ENCODE assay signal across 8 cellular contexts in the genomic region with DNA sequence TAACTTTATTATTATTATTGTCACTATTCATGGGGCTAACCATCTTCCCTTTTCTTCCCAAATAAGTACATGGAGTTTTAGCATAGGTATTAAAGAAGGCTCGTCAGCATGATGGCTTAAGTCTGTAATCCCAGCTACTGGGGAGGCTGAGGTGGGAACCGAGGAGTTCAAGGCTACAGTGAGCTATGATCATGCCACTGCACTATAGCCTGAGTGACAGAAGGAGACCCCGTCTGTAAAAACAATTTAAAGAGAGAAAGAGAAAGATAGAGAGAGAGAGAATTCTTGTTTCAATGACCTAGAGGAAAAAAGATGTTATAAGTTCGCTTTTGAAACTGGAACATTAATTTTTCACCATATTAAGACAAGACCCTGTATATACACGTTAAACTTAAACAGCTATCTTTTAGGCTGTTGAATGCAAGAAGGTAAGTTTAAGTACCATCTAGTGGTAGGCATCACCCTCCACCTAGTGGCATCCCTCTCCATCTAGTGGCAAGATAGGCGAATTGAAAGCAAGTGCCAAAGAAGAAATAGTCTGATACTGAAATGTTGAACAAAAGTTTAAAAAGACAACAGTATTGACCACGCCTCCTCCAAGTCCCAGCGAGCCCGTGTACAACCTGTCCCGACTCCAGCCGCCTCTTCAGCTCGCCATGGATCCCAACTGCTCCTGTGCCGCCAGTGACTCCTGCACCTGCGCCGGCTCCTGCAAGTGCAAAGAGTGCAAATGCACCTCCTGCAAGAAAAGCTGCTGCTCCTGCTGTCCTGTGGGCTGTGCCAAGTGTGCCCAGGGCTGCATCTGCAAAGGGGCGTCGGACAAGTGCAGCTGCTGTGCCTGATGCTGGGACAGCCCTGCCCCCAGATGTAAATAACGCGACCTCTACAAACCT. TPM values are rescaled to one million over a fixed set of nuclear protein-coding genes. Genes with fewer than 3 reads are reported as not detected.
DNase-seq lines count a peak whose midpoint lies in the region; ATAC-seq and TF ChIP-seq lines count a peak whose summit lies in the region.

No MANE protein-coding gene starts in this region.

- H3K36me3 Mint-ChIP-seq in activated naive CD8-positive, alpha-beta T cell treated with anti-CD3 and anti-CD28 coated beads, Interleukin-2, amount 10 ng/mL, durations not matched to agents 7 days and 5 days = no peaks in the 10 kb centered on the region
- H3K36me3 Mint-ChIP-seq in glutamatergic neuron (ENCODE audit: unreplicated experiment) (no peaks in the 10 kb centered on the region), progenitor cell of endocrine pancreas (ENCODE audit: insufficient read depth) (peaks cover 2% of the 10 kb centered on the region)

- H3K27ac ChIP-seq in SK-N-MC = no peak overlapping the region

- H3K4me3 Mint-ChIP-seq in activated naive CD8-positive, alpha-beta T cell treated with anti-CD3 and anti-CD28 coated beads, Interleukin-2, amount 10 ng/mL, durations not matched to agents 7 days and 5 days = peak overlapping the region; percentile 77
- peak overlapping the region; percentile 4 for H3K4me3 Mint-ChIP-seq in glutamatergic neuron (ENCODE audit: unreplicated experiment)
- H3K4me3 Mint-ChIP-seq in progenitor cell of endocrine pancreas (ENCODE audit: low read depth) = peak overlapping the region; percentile 71

- no peak overlapping the region for H3K27ac Mint-ChIP-seq in activated naive CD8-positive, alpha-beta T cell treated with anti-CD3 and anti-CD28 coated beads, Interleukin-2, amount 10 ng/mL, durations not matched to agents 7 days and 5 days
- H3K27ac Mint-ChIP-seq in glutamatergic neuron (ENCODE audit: unreplicated experiment) (no peak overlapping the region), progenitor cell of endocrine pancreas (no peak overlapping the region)

- no peaks in the 10 kb centered on the region for H3K9me3 ChIP-seq in SK-N-MC (ENCODE audit: low read depth, low read length)

- DNase-seq in GF-D8 (lab: John Stamatoyannopoulos, UW) (peak; percentile 10), HuH-7.5 (ENCODE audit: low spot score) (peak; percentile 41), SK-N-MC (ENCODE audit: low read depth, low spot score) (peak; percentile 40), glutamatergic neuron (no peak), progenitor cell of endocrine pancreas (ENCODE audit: low spot score, unreplicated experiment) (no peak), NCI-H128 (lab: John Stamatoyannopoulos, UW; ENCODE audit: unreplicated experiment) (no peak)
- DNase-seq in activated naive CD8-positive, alpha-beta T cell treated with anti-CD3 and anti-CD28 coated beads, Interleukin-2, amount 10 ng/mL, durations not matched to agents 7 days and 5 days = peak; percentile 49

- POLR2A ChIA-PET in activated naive CD8-positive, alpha-beta T cell treated with anti-CD3 and anti-CD28 coated beads, Interleukin-2, amount 10 ng/mL, durations not matched to agents 7 days and 5 days (lab: Charles Lee) = interaction anchor here (1.0 to 1.3 kb wide), 2 partner anchors 27 to 104 kb away, joined by 3 to 5 read pairs; no protein-coding TSS in a partner anchor

- no peak overlapping the region for H3K4me3 ChIP-seq in SK-N-MC

- peaks cover 18% of the 10 kb centered on the region for H3K4me1 Mint-ChIP-seq in activated naive CD8-positive, alpha-beta T cell treated with anti-CD3 and anti-CD28 coated beads, Interleukin-2, amount 10 ng/mL, durations not matched to agents 7 days and 5 days
- H3K4me1 Mint-ChIP-seq in glutamatergic neuron (ENCODE audit: low read depth, unreplicated experiment) (peaks cover 12% of the 10 kb centered on the region), progenitor cell of endocrine pancreas (ENCODE audit: low read depth) (peaks cover 9% of the 10 kb centered on the region)

- H3K9ac ChIP-seq in SK-N-MC (ENCODE audit: insufficient read length) = no peak overlapping the region

- peak; percentile 52 for TF ChIP-seq CTCF in glutamatergic neuron (IDR thresholded peaks at IDR 0.05; ENCODE audit: partially characterized antibody, unreplicated experiment)
- peak; percentile 66 for TF ChIP-seq CTCF in progenitor cell of endocrine pancreas (IDR thresholded peaks at IDR 0.05; ENCODE audit: unreplicated experiment)

- H3K9me3 Mint-ChIP-seq in activated naive CD8-positive, alpha-beta T cell treated with anti-CD3 and anti-CD28 coated beads, Interleukin-2, amount 10 ng/mL, durations not matched to agents 7 days and 5 days = no peaks in the 10 kb centered on the region
- H3K9me3 Mint-ChIP-seq in glutamatergic neuron (ENCODE audit: unreplicated experiment) (no peaks in the 10 kb centered on the region), progenitor cell of endocrine pancreas (ENCODE audit: low read depth) (peaks cover 4% of the 10 kb centered on the region)

- H3K36me3 ChIP-seq in SK-N-MC (ENCODE audit: insufficient read depth, low read length) = no peaks in the 10 kb centered on the region

- peak; percentile 89 for ATAC-seq in GM21723 (IDR thresholded peaks at IDR 0.05; ENCODE audit: unreplicated experiment)
- peak; percentile 81 for ATAC-seq in activated naive CD8-positive, alpha-beta T cell treated with anti-CD3 and anti-CD28 coated beads, Interleukin-2, amount 10 ng/mL, durations not matched to agents 7 days and 5 days (ENCODE audit: low read depth)

- H3K27me3 Mint-ChIP-seq in activated naive CD8-positive, alpha-beta T cell treated with anti-CD3 and anti-CD28 coated beads, Interleukin-2, amount 10 ng/mL, durations not matched to agents 7 days and 5 days = peaks cover 17% of the 10 kb centered on the region
- H3K27me3 Mint-ChIP-seq in glutamatergic neuron (ENCODE audit: unreplicated experiment) (no peaks in the 10 kb centered on the region), progenitor cell of endocrine pancreas (no peaks in the 10 kb centered on the region)

RNA-seq across cellular contexts. Expression of a gene that starts 26.0 kb away (rescaled TPM):
- total RNA-seq in activated naive CD8-positive, alpha-beta T cell treated with anti-CD3 and anti-CD28 coated beads, Interleukin-2, amount 10 ng/mL, durations not matched to agents 7 days and 5 days = 100 to 1,000 TPM; 120 to 122 TPM
- total RNA-seq in glutamatergic neuron (ENCODE audit: unreplicated experiment) (114 TPM), progenitor cell of endocrine pancreas (162 and 188 TPM in 2 replicates)

Comparison
In these comparisons a context has a peak if more than half of its experiments do, and no peak if none do; other contexts are left out.
1. DNase-seq: peak in GF-D8 (single experiment), HuH-7.5 (single experiment), SK-N-MC (single experiment) and activated naive CD8-positive, alpha-beta T cell treated with anti-CD3 and anti-CD28 coated beads, Interleukin-2, amount 10 ng/mL, durations not matched to agents 7 days and 5 days (single experiment); none in glutamatergic neuron (single experiment), progenitor cell of endocrine pancreas (single experiment) and NCI-H128 (single experiment).
2. H3K4me3 Mint-ChIP-seq: peak in every context shown above with its lines; median percentile 77 in activated naive CD8-positive, alpha-beta T cell treated with anti-CD3 and anti-CD28 coated beads, Interleukin-2, amount 10 ng/mL, durations not matched to agents 7 days and 5 days; 71 in progenitor cell of endocrine pancreas; 4 in glutamatergic neuron.